ENCODE assay signal across 17 cellular contexts in the genomic region with DNA sequence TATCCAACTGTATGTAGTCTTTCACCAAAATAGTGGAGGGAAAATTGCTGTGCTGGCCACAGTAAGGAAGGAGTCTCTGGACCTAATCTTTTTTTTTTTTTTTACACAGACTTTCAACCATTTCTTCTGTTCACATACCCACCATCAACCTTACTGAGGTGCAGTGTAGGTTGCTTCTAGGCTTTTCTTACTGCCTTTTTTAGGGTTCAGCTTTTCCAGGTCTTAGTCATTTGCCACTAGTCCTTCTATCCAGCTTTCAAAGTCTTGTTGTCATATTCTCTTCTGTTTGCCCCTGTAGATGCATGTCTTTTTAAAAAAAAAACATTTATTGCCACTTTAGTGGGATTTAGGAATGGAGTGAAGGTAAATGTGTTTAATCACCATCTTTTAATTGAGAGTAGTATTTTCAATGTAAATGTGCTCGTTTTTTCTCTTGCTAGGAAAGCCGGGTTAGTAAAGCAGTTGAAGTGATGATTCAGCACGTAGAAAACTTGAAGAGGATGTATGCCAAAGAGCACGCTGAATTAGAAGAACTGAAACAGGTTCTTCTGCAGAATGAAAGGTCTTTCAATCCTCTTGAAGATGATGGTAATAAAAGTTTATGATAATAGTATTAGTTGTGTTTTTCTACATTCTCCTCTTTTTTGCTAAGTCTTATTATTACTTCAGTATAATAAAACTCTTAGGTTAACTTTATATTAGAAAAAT.
DNase-seq lines count a peak whose midpoint lies in the region; ATAC-seq, FAIRE-seq and TF ChIP-seq lines count a peak whose summit lies in the region.
"Had no signal": no experiment of that assay in that cellular context is flagged by ENCODE, and none has a peak within 500 bp of the region (broad histone marks: within the 10 kb centered on the region; RNA-seq: fewer than 3 reads in every experiment).

No MANE protein-coding gene starts in this region.

- H3K4me3 Mint-ChIP-seq in GM23338: no peak overlapping the region
- H3K4me3 Mint-ChIP-seq in memory B cell: no peak overlapping the region
- H3K4me3 Mint-ChIP-seq: CD4-positive, alpha-beta memory T cell had no signal

- no peak overlapping the region for H3K27ac Mint-ChIP-seq in GM23338
- H3K27ac Mint-ChIP-seq in memory B cell: no peak overlapping the region

- H3K4me1 Mint-ChIP-seq in GM23338: peaks cover 5% of the 10 kb centered on the region; the same call in 2 of the 3 replicates
- peaks cover 9% of the 10 kb centered on the region for H3K4me1 Mint-ChIP-seq in memory B cell

- no peak for TF ChIP-seq CTCF in GM23338 (conservative IDR thresholded peaks at IDR 0.05; ENCODE audit: low read depth in 2 of 2)

- no peak for DNase-seq in GM18507 (ENCODE audit: extremely low spot score, insufficient read length, low read depth)
- DNase-seq in GM23338 (ENCODE audit: low spot score): no peak
- DNase-seq in MV-4-11 (lab: John Stamatoyannopoulos, UW): peak; percentile 51
- DNase-seq in memory B cell (ENCODE audit: low spot score in 2 of 2): no peak
- no peak for DNase-seq in GM19240 (ENCODE audit: insufficient read length, low spot score)
- DNase-seq: CD4-positive, alpha-beta memory T cell; cerebellar nuclear complex; mesendoderm; NCI-H1694; right lobe of liver; stimulated activated CD4-positive, alpha-beta T cell treated with anti-CD3 and anti-CD28 coated beads, Interleukin-4, amount 100 ng/mL, for 1 hour; T-helper 1 cell; upper lobe of right lung had no signal

- H3K4me2 ChIP-seq in GM23338: no peak overlapping the region

- no peaks in the 10 kb centered on the region for H3K79me2 ChIP-seq in GM23338 (replicated peaks; ENCODE audit: insufficient read depth)

- H3K36me3 Mint-ChIP-seq in GM23338 (ENCODE audit: low read depth) (no peaks in the 10 kb centered on the region), memory B cell (peaks cover 26% of the 10 kb centered on the region)

- H3K27ac ChIP-seq in GM23338 (ENCODE audit: low read depth): no peak overlapping the region
- H3K27ac ChIP-seq: right lobe of liver, RWPE1, upper lobe of right lung had no signal

- H3K27me3 Mint-ChIP-seq in GM23338 (ENCODE audit: insufficient read depth, low read depth, poor library complexity) (no peaks in the 10 kb centered on the region), memory B cell (no peaks in the 10 kb centered on the region)
- H3K27me3 Mint-ChIP-seq: CD4-positive, alpha-beta memory T cell had no signal

- no peaks in the 10 kb centered on the region for H3K36me3 ChIP-seq in GM23338 (ENCODE audit: insufficient read depth)
- H3K36me3 ChIP-seq: right lobe of liver had no signal

- no peak overlapping the region for H3K4me3 ChIP-seq in GM23338
- H3K4me3 ChIP-seq: right lobe of liver, upper lobe of right lung had no signal

- H2AFZ ChIP-seq in GM23338: peak overlapping the region; percentile 88; the same call in 1 of the 2 replicates

- no peak for ATAC-seq in GM23338
- ATAC-seq in memory B cell (ENCODE audit: low read depth): peak; percentile 46
- ATAC-seq in GM19328 (IDR thresholded peaks at IDR 0.05; ENCODE audit: unreplicated experiment): no peak
- no peak for ATAC-seq in GM21528 (IDR thresholded peaks at IDR 0.05; ENCODE audit: low FRiP score, unreplicated experiment)
- ATAC-seq: activated CD4-positive, CD25-positive, alpha-beta regulatory T cell treated with anti-CD3 and anti-CD28 coated beads, Interleukin-2, amount 50 U/mL, for 24 hours; right lobe of liver; upper lobe of right lung had no signal

- H4K20me1 ChIP-seq in GM23338 (replicated peaks; ENCODE audit: insufficient read depth): no peaks in the 10 kb centered on the region

- H3K27me3 ChIP-seq in GM23338 (ENCODE audit: insufficient read depth): no peaks in the 10 kb centered on the region
- H3K27me3 ChIP-seq: right lobe of liver, upper lobe of right lung had no signal

- H3K9me3 Mint-ChIP-seq in GM23338: no peaks in the 10 kb centered on the region
- no peaks in the 10 kb centered on the region for H3K9me3 Mint-ChIP-seq in memory B cell
- H3K9me3 Mint-ChIP-seq: CD4-positive, alpha-beta memory T cell had no signal

- H3K9me2 ChIP-seq in GM23338 (ENCODE audit: insufficient read depth): no peaks in the 10 kb centered on the region

- peak; percentile 76 for FAIRE-seq in GM18507 (lab: Jason Lieb, UNC)

- no peaks in the 10 kb centered on the region for H3K4me1 ChIP-seq in GM23338 (ENCODE audit: insufficient read depth)
- H3K4me1 ChIP-seq: right lobe of liver, upper lobe of right lung had no signal

- H3F3A ChIP-seq in GM23338 (replicated peaks; ENCODE audit: low read depth): no peaks in the 10 kb centered on the region

TF ChIP-seq in GM23338, 12 proteins besides CTCF, POLR2A, EP300 and RAD21:
- TF ChIP-seq CREB1 (CRISPR knock-in tag; IDR thresholded peaks at IDR 0.05; ENCODE audit: low read depth): no peak
- no peak for TF ChIP-seq EZH2phosphoT487 (IDR thresholded peaks at IDR 0.05; ENCODE audit: unreplicated experiment)
- no peak for TF ChIP-seq POLR2AphosphoS5 (IDR thresholded peaks at IDR 0.05; ENCODE audit: low read depth)
- TF ChIP-seq, protein P1, sequence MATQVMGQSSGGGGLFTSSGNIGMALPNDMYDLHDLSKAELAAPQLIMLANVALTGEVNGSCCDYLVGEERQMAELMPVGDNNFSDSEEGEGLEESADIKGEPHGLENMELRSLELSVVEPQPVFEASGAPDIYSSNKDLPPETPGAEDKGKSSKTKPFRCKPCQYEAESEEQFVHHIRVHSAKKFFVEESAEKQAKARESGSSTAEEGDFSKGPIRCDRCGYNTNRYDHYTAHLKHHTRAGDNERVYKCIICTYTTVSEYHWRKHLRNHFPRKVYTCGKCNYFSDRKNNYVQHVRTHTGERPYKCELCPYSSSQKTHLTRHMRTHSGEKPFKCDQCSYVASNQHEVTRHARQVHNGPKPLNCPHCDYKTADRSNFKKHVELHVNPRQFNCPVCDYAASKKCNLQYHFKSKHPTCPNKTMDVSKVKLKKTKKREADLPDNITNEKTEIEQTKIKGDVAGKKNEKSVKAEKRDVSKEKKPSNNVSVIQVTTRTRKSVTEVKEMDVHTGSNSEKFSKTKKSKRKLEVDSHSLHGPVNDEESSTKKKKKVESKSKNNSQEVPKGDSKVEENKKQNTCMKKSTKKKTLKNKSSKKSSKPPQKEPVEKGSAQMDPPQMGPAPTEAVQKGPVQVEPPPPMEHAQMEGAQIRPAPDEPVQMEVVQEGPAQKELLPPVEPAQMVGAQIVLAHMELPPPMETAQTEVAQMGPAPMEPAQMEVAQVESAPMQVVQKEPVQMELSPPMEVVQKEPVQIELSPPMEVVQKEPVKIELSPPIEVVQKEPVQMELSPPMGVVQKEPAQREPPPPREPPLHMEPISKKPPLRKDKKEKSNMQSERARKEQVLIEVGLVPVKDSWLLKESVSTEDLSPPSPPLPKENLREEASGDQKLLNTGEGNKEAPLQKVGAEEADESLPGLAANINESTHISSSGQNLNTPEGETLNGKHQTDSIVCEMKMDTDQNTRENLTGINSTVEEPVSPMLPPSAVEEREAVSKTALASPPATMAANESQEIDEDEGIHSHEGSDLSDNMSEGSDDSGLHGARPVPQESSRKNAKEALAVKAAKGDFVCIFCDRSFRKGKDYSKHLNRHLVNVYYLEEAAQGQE (IDR thresholded peaks at IDR 0.05; ENCODE audit: unreplicated experiment): no peak
